Comparison of ENCODE assay signal across 7 cellular contexts in genomic region chr19:40649903-40650675, GRCh38. TPM values are rescaled to one million over a fixed set of nuclear protein-coding genes. Genes with fewer than 3 reads are reported as not detected.
DNase-seq lines count a peak whose midpoint lies in the region; ATAC-seq and TF ChIP-seq lines count a peak whose summit lies in the region.
"Not testable (repeated sequence)": the region's sequence is repeated elsewhere in the genome, so short reads cannot be mapped to it uniquely, and the experiment has no call there.

No MANE protein-coding gene starts in this region.

- RAD21 ChIA-PET in HCT116 (lab: Charles Lee; ENCODE audit: low non-redundant PET in 1 of 2, low total read pairs in 2 of 2, uncharacterized antibody in 2 of 2, unreplicated experiment in 2 of 2): not testable (repeated sequence)

- not testable (repeated sequence) for H3K9ac ChIP-seq in HCT116 (ENCODE audit: low read length)
- peak overlapping the region; percentile 75 for H3K9ac ChIP-seq in mesenchymal stem cell (ENCODE audit: low read length)

- H2BK15ac ChIP-seq in mesenchymal stem cell (ENCODE audit: low read depth, poor library complexity, severe bottlenecking): not testable (repeated sequence)

- CTCF ChIA-PET in HCT116 (lab: Charles Lee): not testable (repeated sequence)

- not testable (repeated sequence) for H4K20me1 ChIP-seq in HCT116 (ENCODE audit: insufficient read depth)

- H2BK12ac ChIP-seq in mesenchymal stem cell (ENCODE audit: low read length in 2 of 2): peak overlapping the region in 1 of 2 experiments; percentile 75

- not testable (repeated sequence) for H3K79me2 ChIP-seq in HCT116 (ENCODE audit: insufficient read depth, low read length)

- not testable (repeated sequence) for H3K4me2 ChIP-seq in HCT116 (ENCODE audit: low read length); mesenchymal stem cell (ENCODE audit: low read length, poor library complexity, severe bottlenecking)

- H3K4me3 ChIP-seq in HCT116 (replicated peaks in 1 of 2; ENCODE audit: low read depth in 1 of 2, low read length in 2 of 2); Peyer's patch; breast epithelium: not testable (repeated sequence)
- H3K4me3 ChIP-seq in mesenchymal stem cell (ENCODE audit: insufficient read depth in 1 of 2, low read depth in 1 of 2, low read length in 2 of 2) (peak overlapping the region in 1 of 2 experiments; percentile 27), testis (peak overlapping the region in 1 of 2 donors; percentile 13)

- WGBS in mesenchymal stem cell: 92% methylated on average over 9 of the region's 9 CpGs
- WGBS in testis, 2 donors: 61 to 69% methylated on average over 9 of the region's 9 CpGs

- H3K27me3 ChIP-seq in HCT116 (ENCODE audit: insufficient read depth, low read length); Peyer's patch; breast epithelium; mesenchymal stem cell (ENCODE audit: control insufficient read depth in 1 of 2, insufficient read depth in 1 of 2, low read length in 2 of 2); testis: not testable (repeated sequence)

- H3K9me3 ChIP-seq in HCT116 (ENCODE audit: control insufficient read depth in 1 of 2, insufficient read depth in 1 of 2, low read depth in 1 of 2, low read length in 2 of 2); Peyer's patch; breast epithelium; mesenchymal stem cell (ENCODE audit: control insufficient read depth, low read length); testis: not testable (repeated sequence)

- not testable (repeated sequence) for BruUV-seq in HCT116 (replicated peaks; lab: Mats Ljungman, UMichigan)

- TF ChIP-seq RAD21 in HCT116 (IDR thresholded peaks at IDR 0.05; ENCODE audit: low read depth): not testable (repeated sequence)

- H2BK5ac ChIP-seq in mesenchymal stem cell (ENCODE audit: low read depth, low read length, poor library complexity, severe bottlenecking): not testable (repeated sequence)

- H2AFZ ChIP-seq in HCT116 (ENCODE audit: low read depth, low read length, poor library complexity, severe bottlenecking); mesenchymal stem cell (ENCODE audit: low read depth, low read length): not testable (repeated sequence)

- DNase-seq in HCT116 (ENCODE audit: low read depth, low spot score); Peyer's patch; breast epithelium (ENCODE audit: low spot score in 2 of 2); mesenchymal stem cell: not testable (repeated sequence)
- DNase-seq in NCI-H1436 (lab: John Stamatoyannopoulos, UW) (peak; percentile 48), Right ventricle myocardium superior (peak; percentile 3), testis (peak; percentile 75)

- not testable (repeated sequence) for H2AK5ac ChIP-seq in mesenchymal stem cell (ENCODE audit: low read length, severe bottlenecking)

- not testable (repeated sequence) for H3K14ac ChIP-seq in mesenchymal stem cell (ENCODE audit: low read length in 2 of 2)

- not testable (repeated sequence) for H3K23ac ChIP-seq in mesenchymal stem cell (ENCODE audit: low read length in 2 of 2)

- not testable (repeated sequence) for H3K4ac ChIP-seq in mesenchymal stem cell (ENCODE audit: low read depth in 1 of 2, low read length in 2 of 2)

- intact Hi-C loops in HCT116 (cut with micrococcal nuclease); breast epithelium (cut with DNase I; ENCODE audit: low total_unique reads); Right ventricle myocardium superior (cut with DNase I); testis (cut with DNase I; ENCODE audit: low total_unique reads): not testable (repeated sequence)

- TF ChIP-seq POLR2A in HCT116 (IDR thresholded peaks at IDR 0.05; ENCODE audit: borderline replicate concordance, extremely low read depth, insufficient read depth, insufficient read length); Peyer's patch (IDR thresholded peaks at IDR 0.05); breast epithelium (IDR thresholded peaks at IDR 0.05); testis (IDR thresholded peaks at IDR 0.05): not testable (repeated sequence)

- TF ChIP-seq CTCF in HCT116 (IDR thresholded peaks at IDR 0.05 in 2 of 3, conservative IDR thresholded peaks at IDR 0.05 in 1 of 3; ENCODE audit: borderline replicate concordance in 1 of 3, insufficient read depth in 1 of 3, low read depth in 2 of 3, low read length in 2 of 3); Peyer's patch (IDR thresholded peaks at IDR 0.05); breast epithelium (IDR thresholded peaks at IDR 0.05); testis (IDR thresholded peaks at IDR 0.05): not testable (repeated sequence)

- H3K36me3 ChIP-seq in HCT116 (ENCODE audit: control insufficient read depth in 1 of 2, insufficient read depth in 2 of 2, low read length in 2 of 2); Peyer's patch; breast epithelium; mesenchymal stem cell (ENCODE audit: control insufficient read depth in 1 of 2, insufficient read depth in 2 of 2, low read depth in 1 of 2, low read length in 2 of 2); testis (ENCODE audit: low read depth, missing control alignments): not testable (repeated sequence)

- ATAC-seq in HCT116: peak; percentile 38; the same call in 1 of the 2 replicates
- not testable (repeated sequence) for ATAC-seq in Right ventricle myocardium superior (ENCODE audit: poor library complexity)

- not testable (repeated sequence) for H2BK120ac ChIP-seq in mesenchymal stem cell (ENCODE audit: low read depth, low read length)

- H4K91ac ChIP-seq in mesenchymal stem cell (ENCODE audit: low read length): not testable (repeated sequence)

- not testable (repeated sequence) for H3K9me2 ChIP-seq in HCT116 (ENCODE audit: insufficient read depth)

- H3K4me1 ChIP-seq in HCT116 (ENCODE audit: control insufficient read depth in 1 of 2, insufficient read depth in 2 of 2, low read length in 2 of 2) (peaks cover 19 to 20% of the 10 kb centered on the region in 2 experiments), testis (peaks cover 20% of the 10 kb centered on the region)
- not testable (repeated sequence) for H3K4me1 ChIP-seq in Peyer's patch; breast epithelium; mesenchymal stem cell (ENCODE audit: control insufficient read depth, insufficient read depth, low read depth, low read length)

- H3K27ac ChIP-seq in HCT116 (ENCODE audit: low read depth, low read length); mesenchymal stem cell (ENCODE audit: low read length, poor library complexity, severe bottlenecking); testis: not testable (repeated sequence)
- H3K27ac ChIP-seq in Peyer's patch (peak overlapping the region in 3 of 4 donors; percentile 36 to 46 (median 40)), breast epithelium (peak overlapping the region; percentile 78 to 83)

- H3K18ac ChIP-seq in mesenchymal stem cell (ENCODE audit: low read depth in 1 of 2, low read length in 2 of 2): peak overlapping the region in 1 of 2 experiments; percentile 1

- H4K8ac ChIP-seq in mesenchymal stem cell (ENCODE audit: low read length): not testable (repeated sequence)

- POLR2A ChIA-PET in HCT116 (lab: Charles Lee): not testable (repeated sequence)

- not testable (repeated sequence) for H3K79me1 ChIP-seq in mesenchymal stem cell (replicated peaks; ENCODE audit: low read length, poor library complexity, severe bottlenecking)

RNA-seq across cellular contexts. Expression of gene NUMBL, which starts 40.4 kb away (rescaled TPM):
- total RNA-seq in HCT116 (2021; ENCODE audit: unreplicated experiment) (41.7 TPM), Peyer's patch (100 to 1,000 TPM in 1 of 4 donors, 10 to 100 TPM in 3; 10.9 to 151 (median 27.9) TPM), breast epithelium (10 to 100 TPM; 24.6 to 34.7 (median 30.9) TPM), Right ventricle myocardium superior (13.5 TPM), testis (10 to 100 TPM; 42.7 to 52.1 TPM)
- polyA plus RNA-seq in HCT116 (2012): 21.9 and 27.6 TPM in 2 replicates
- 35.4 TPM for polyA plus RNA-seq in mesenchymal stem cell (2013, experiment 1 of 2)
- 35.3 TPM for polyA plus RNA-seq in mesenchymal stem cell (2013, experiment 2 of 2)
- polyA plus RNA-seq in testis (ENCODE audit: insufficient read depth, low read depth, low replicate concordance): 19.9 TPM

RNA-seq across cellular contexts. Expression of gene LTBP4, which starts 48.9 kb away (rescaled TPM):
- total RNA-seq in HCT116 (2021; ENCODE audit: unreplicated experiment) (310 TPM), Peyer's patch (100 to 1,000 TPM; 164 to 484 (median 329) TPM), breast epithelium (100 to 1,000 TPM in 1 of 3 donors, 10 to 100 TPM in 2; 52.7 to 130 (median 89.1) TPM), Right ventricle myocardium superior (296 TPM), testis (100 to 1,000 TPM; 309 to 417 TPM)
- polyA plus RNA-seq in HCT116 (2012): 248 and 382 TPM in 2 replicates
- 122 TPM for polyA plus RNA-seq in mesenchymal stem cell (2013, experiment 1 of 2)
- polyA plus RNA-seq in mesenchymal stem cell (2013, experiment 2 of 2): 113 TPM
- polyA plus RNA-seq in testis (ENCODE audit: insufficient read depth, low read depth, low replicate concordance): 270 TPM
